In genomic region chr12:45727994-45728624, GRCh38 we compare ENCODE assay signal across 1 cellular context.
A peak's percentile ranks its signal among the peaks of the same experiment; 100 is the strongest.
TF ChIP-seq lines count a peak whose summit lies in the region.

No MANE protein-coding gene starts in this region.

TF ChIP-seq in HepG2, 621 proteins besides CTCF, POLR2A, EP300 and RAD21 (continued from another document):
- TF ChIP-seq TEF (CRISPR knock-in tag; IDR thresholded peaks at IDR 0.05) (0 out of 2 replicates have a peak, but pooled peaks have one; percentile 31), ZNF264 (CRISPR knock-in tag; IDR thresholded peaks at IDR 0.05) (no peak), ESRRA (CRISPR knock-in tag; IDR thresholded peaks at IDR 0.05; ENCODE audit: low read depth) (peak; percentile 73), ZNF878 (CRISPR knock-in tag; IDR thresholded peaks at IDR 0.05) (peak; percentile 68), GFI1 (CRISPR knock-in tag; IDR thresholded peaks at IDR 0.05; ENCODE audit: borderline replicate concordance) (no peak), CCDC6 (CRISPR knock-in tag; IDR thresholded peaks at IDR 0.05) (0 out of 2 replicates have a peak, but pooled peaks have one; percentile 16), DNMT3B (CRISPR knock-in tag; conservative IDR thresholded peaks at IDR 0.05) (no peak), ZNF704 (CRISPR knock-in tag; IDR thresholded peaks at IDR 0.05; ENCODE audit: borderline replicate concordance) (no peak), ZNF740 (CRISPR knock-in tag; IDR thresholded peaks at IDR 0.05) (no peak), ZEB1 (IDR thresholded peaks at IDR 0.05; ENCODE audit: insufficient replicate concordance, low read depth) (peak; percentile 12), NR0B2 (CRISPR knock-in tag; IDR thresholded peaks at IDR 0.05) (no peak), ZNF3 (CRISPR knock-in tag; IDR thresholded peaks at IDR 0.05) (no peak), ZNF451 (CRISPR knock-in tag; IDR thresholded peaks at IDR 0.05) (no peak), MATR3 (CRISPR knock-in tag; IDR thresholded peaks at IDR 0.05) (no peak), SYNCRIP (IDR thresholded peaks at IDR 0.05; ENCODE audit: insufficient read depth, low read depth, low read length) (no peak), ZNF629 (CRISPR knock-in tag; conservative IDR thresholded peaks at IDR 0.05) (peak; percentile 89), RNF219 (CRISPR knock-in tag; IDR thresholded peaks at IDR 0.05) (0 out of 2 replicates have a peak, but pooled peaks have one; percentile 11), ZNF558 (CRISPR knock-in tag; IDR thresholded peaks at IDR 0.05; ENCODE audit: borderline replicate concordance) (no peak), ZNF180 (CRISPR knock-in tag; IDR thresholded peaks at IDR 0.05; ENCODE audit: borderline replicate concordance, low read depth) (no peak), ZFAT (CRISPR knock-in tag; conservative IDR thresholded peaks at IDR 0.05) (0 out of 2 replicates have a peak, but pooled peaks have one; percentile 6), ZNF724P (CRISPR knock-in tag; IDR thresholded peaks at IDR 0.05; ENCODE audit: borderline replicate concordance) (no peak), ZBTB38 (CRISPR knock-in tag; IDR thresholded peaks at IDR 0.05) (no peak), ZNF672 (CRISPR knock-in tag; IDR thresholded peaks at IDR 0.05) (0 out of 2 replicates have a peak, but pooled peaks have one; percentile 15), DBP (CRISPR knock-in tag; IDR thresholded peaks at IDR 0.05; ENCODE audit: not compliant biosample characterization) (peak; percentile 7)
